ENCODE assay signal across 8 cellular contexts in the genomic region with DNA sequence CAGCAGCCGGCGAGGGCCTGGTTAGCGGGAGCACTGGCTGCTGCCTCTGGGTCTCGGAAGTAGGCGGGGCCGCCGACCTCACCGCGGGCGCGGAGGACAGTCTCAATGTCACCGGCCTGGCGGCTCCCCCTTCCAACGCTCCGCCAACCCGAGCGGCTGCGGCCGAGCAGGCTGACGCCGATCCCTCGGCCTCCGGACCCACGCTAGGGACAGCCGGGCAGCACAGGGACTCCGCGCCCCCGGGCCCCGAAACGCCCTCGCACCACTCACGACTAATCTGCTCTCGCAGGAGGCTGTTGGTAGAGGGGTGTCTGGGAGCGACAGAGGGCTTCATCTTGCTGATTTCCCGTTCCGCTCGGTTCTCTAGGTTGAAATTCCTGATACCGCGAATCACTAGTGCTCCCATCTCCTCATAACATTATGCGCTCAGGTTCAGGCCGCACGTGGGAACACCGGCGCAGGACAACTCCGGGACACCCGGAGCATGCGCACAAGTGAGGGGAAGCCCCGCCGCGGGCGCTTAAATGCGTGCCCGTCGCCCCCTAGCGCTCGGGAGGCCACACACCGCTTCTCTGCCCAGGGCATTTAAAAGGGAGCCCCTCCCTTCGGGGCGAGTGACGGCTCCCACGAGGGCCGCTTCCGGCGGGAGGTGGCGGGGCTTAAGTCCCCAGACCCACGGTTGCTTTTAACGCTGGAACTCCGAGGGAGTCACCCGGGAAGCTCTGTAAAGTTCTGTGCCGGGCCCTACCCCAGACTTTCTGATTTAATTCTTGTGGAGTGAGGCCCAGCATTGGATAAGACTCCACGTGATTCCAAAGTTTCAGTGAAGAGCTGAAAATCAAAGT. TPM values are rescaled to one million over a fixed set of nuclear protein-coding genes. Genes with fewer than 3 reads are reported as not detected.
A peak's percentile ranks its signal among the peaks of the same experiment; 100 is the strongest.
DNase-seq lines count a peak whose midpoint lies in the region; TF ChIP-seq lines count a peak whose summit lies in the region.

TSS of gene NDUFAF4 (minus strand) at position 496 of the 845 bp plus-strand sequence. CDS start at position 406, 90 bp downstream.

- H3K4me3 Mint-ChIP-seq in HFFc6, result peak within 1 kb of the TSS; percentile 88
- peak within 1 kb of the TSS; percentile 92 for H3K4me3 Mint-ChIP-seq in activated naive CD4-positive, alpha-beta T cell treated with anti-CD3 and anti-CD28 coated beads, Interleukin-2, amount 10 ng/mL, durations not matched to agents 7 days and 5 days

- DNase-seq in HFFc6 (peak; percentile 89), NAMALWA (ENCODE audit: low spot score) (peak; percentile 97), SK-N-DZ (ENCODE audit: low spot score) (peak; percentile 97), germinal center (ENCODE audit: low spot score) (peak; percentile 94), occipital lobe (lab: John Stamatoyannopoulos, UW) (peak; percentile 91)
- peak; percentile 96 for DNase-seq in activated naive CD4-positive, alpha-beta T cell treated with anti-CD3 and anti-CD28 coated beads, Interleukin-2, amount 10 ng/mL, durations not matched to agents 7 days and 5 days

- H3K27ac ChIP-seq in temporal lobe (ENCODE audit: low read depth, low read length), result peak within 1 kb of the TSS; percentile 82

- H3K36me3 Mint-ChIP-seq in HFFc6 (ENCODE audit: low read depth), result peaks cover 4% of the 10 kb centered on the region
- peaks cover 10% of the 10 kb centered on the region for H3K36me3 Mint-ChIP-seq in activated naive CD4-positive, alpha-beta T cell treated with anti-CD3 and anti-CD28 coated beads, Interleukin-2, amount 10 ng/mL, durations not matched to agents 7 days and 5 days

- CTCF ChIA-PET in activated naive CD4-positive, alpha-beta T cell treated with anti-CD3 and anti-CD28 coated beads, Interleukin-2, amount 10 ng/mL, durations not matched to agents 7 days and 5 days (lab: Charles Lee), result interaction anchor here (0.8 to 3.5 kb wide), 11 partner anchors 8 to 270 kb away, joined by 3 to 36 read pairs (median 4); partner anchors contain the start of gene GPR63

- H3K4me3 ChIP-seq in GM08714 (ENCODE audit: low read length), result peak within 1 kb of the TSS; percentile 68

- peaks cover 27% of the 10 kb centered on the region for H3K4me1 Mint-ChIP-seq in HFFc6 (ENCODE audit: low read depth)
- peaks cover 33% of the 10 kb centered on the region for H3K4me1 Mint-ChIP-seq in activated naive CD4-positive, alpha-beta T cell treated with anti-CD3 and anti-CD28 coated beads, Interleukin-2, amount 10 ng/mL, durations not matched to agents 7 days and 5 days

- H3K9me3 Mint-ChIP-seq in HFFc6, result no peaks in the 10 kb centered on the region
- no peaks in the 10 kb centered on the region for H3K9me3 Mint-ChIP-seq in activated naive CD4-positive, alpha-beta T cell treated with anti-CD3 and anti-CD28 coated beads, Interleukin-2, amount 10 ng/mL, durations not matched to agents 7 days and 5 days

- H3K27ac Mint-ChIP-seq in HFFc6, result peak within 1 kb of the TSS; percentile 90
- peak within 1 kb of the TSS; percentile 88 for H3K27ac Mint-ChIP-seq in activated naive CD4-positive, alpha-beta T cell treated with anti-CD3 and anti-CD28 coated beads, Interleukin-2, amount 10 ng/mL, durations not matched to agents 7 days and 5 days

- peaks cover 4% of the 10 kb centered on the region; the same call in 1 of the 2 replicates for H3K27me3 Mint-ChIP-seq in HFFc6 (ENCODE audit: insufficient read depth)
- peaks cover 3% of the 10 kb centered on the region for H3K27me3 Mint-ChIP-seq in activated naive CD4-positive, alpha-beta T cell treated with anti-CD3 and anti-CD28 coated beads, Interleukin-2, amount 10 ng/mL, durations not matched to agents 7 days and 5 days

- peak; percentile 93 for TF ChIP-seq CTCF in HFFc6 (IDR thresholded peaks at IDR 0.05)

RNA-seq across cellular contexts. Expression of gene NDUFAF4, which starts in this region (rescaled TPM):
- 10 to 100 TPM; 30.2 to 41.5 (median 34.6) TPM for total RNA-seq in HFFc6 (2021; fragmentation: NEBNext Ultra II Directional; extraction: Animal tissue kit (Norgen Biotek cat#: 25700))
- 69.9 and 75.3 TPM in 2 replicates for polyA plus RNA-seq in SK-N-DZ (2014; cell fraction: cytosol; rRNA removed)
- polyA plus RNA-seq in SK-N-DZ (2014; cell fraction: nucleus; rRNA removed), result 42.9 and 52.2 TPM in 2 replicates
- total RNA-seq in occipital lobe (40.1 TPM), temporal lobe (32.9 TPM)

Comparison
In these comparisons a context has a peak if more than half of its experiments do, and no peak if none do; other contexts are left out.
1. Peak in every context shown above with its lines: DNase-seq, H3K4me3 ChIP-seq and H3K27ac ChIP-seq.